ENCODE assay signal across 1 cellular context in the genomic region with DNA sequence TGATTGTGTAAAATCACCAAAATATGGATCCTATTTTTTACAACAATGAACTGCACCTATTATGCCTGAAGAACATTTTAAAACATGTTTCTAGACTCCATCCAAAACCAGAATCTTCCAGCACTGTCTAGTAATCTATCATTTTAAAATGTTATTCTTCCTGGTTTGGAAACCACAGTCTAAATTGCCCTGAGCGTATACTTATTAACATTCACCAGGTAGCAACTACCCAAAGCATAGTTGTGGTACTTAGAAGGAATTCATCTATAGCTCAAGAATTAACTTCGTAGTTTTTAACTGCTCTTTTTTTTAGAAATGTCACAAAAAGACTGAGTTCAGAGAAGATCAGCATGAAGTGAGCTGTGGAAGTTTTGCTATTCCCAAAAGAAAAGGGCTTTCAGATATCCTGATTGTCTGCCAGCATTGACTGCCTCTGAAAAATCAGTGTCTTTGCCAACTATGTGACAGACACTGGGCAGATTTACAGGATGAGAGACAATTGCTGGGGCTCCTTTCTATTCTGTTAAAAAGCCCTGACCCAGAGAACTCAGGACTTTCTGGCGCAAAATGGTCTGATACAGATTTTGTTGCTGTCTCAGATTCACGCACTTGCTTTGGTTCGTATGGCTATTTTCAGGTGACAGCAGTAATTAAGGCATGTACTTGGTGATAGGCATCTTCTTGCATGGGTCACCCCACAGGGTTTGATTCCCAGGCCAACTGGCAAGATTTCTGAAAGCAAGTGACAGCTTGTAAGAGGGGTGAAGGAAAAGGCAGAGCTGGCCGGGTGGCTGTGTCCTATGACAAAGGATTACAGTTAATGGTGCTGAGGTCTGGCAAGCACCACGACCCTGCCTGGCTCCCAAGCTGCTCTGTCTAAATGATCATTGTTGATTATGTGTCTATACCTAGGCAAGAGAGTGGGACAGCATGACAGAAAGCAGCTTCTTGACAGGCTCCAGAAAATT.
TF ChIP-seq lines count a peak whose summit lies in the region.

No MANE protein-coding gene starts in this region.

TF ChIP-seq in IMR-90, 13 proteins besides CTCF, POLR2A, EP300 and RAD21 (continued from another document):
- TF ChIP-seq, protein P1, sequence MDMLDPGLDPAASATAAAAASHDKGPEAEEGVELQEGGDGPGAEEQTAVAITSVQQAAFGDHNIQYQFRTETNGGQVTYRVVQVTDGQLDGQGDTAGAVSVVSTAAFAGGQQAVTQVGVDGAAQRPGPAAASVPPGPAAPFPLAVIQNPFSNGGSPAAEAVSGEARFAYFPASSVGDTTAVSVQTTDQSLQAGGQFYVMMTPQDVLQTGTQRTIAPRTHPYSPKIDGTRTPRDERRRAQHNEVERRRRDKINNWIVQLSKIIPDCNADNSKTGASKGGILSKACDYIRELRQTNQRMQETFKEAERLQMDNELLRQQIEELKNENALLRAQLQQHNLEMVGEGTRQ (IDR thresholded peaks at IDR 0.05; ENCODE audit: low read depth, low read length), result no peak
- TF ChIP-seq MAZ (IDR thresholded peaks at IDR 0.05; ENCODE audit: borderline replicate concordance, low read depth, low read length) (no peak), FOS (IDR thresholded peaks at IDR 0.05; ENCODE audit: low read depth, low read length) (no peak), RCOR1 (IDR thresholded peaks at IDR 0.05; ENCODE audit: insufficient replicate concordance, low read length) (no peak), NFE2L2 (IDR thresholded peaks at IDR 0.05; ENCODE audit: low read depth, low read length) (no peak), SMC3 (IDR thresholded peaks at IDR 0.05; ENCODE audit: low read depth, low read length) (no peak), MAFK (IDR thresholded peaks at IDR 0.05; ENCODE audit: low read depth, low read length) (no peak), BHLHE40 (IDR thresholded peaks at IDR 0.05; ENCODE audit: low read depth, low read length) (no peak), RFX5 (IDR thresholded peaks at IDR 0.05; ENCODE audit: low read depth, low read length) (no peak)
